Comparison of ENCODE assay signal across 12 cellular contexts in the genomic region with DNA sequence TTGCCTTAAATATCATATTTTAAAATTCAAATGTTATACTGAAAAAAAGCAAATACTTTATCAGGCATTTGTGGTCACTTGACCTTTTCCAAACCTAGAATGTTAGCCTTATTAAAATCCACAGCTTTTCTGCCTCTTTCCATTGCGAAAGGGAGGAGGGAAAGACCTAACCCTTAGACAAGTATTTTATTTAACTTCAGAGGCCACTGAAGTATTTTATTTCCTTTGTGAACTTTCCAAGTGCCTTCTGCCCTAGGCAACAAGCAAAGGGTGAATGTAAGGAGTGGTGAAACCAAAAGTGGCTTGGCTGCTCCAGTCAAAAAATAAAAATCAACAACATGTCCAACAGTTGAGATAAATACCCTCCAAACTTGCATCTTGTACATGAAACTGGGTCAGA.
"Had no signal": no experiment of that assay in that cellular context is flagged by ENCODE, and none has a peak within 500 bp of the region (broad histone marks: within the 10 kb centered on the region; RNA-seq: fewer than 3 reads in every experiment).

No MANE protein-coding gene starts in this region.

- DNase-seq: activated CD4-positive, alpha-beta T cell treated with anti-CD3 and anti-CD28 coated beads, Interleukin-2, amount 50 U/mL, for 48 hours; activated CD8-positive, alpha-beta memory T cell treated with anti-CD3 and anti-CD28 coated beads, Interleukin-2, amount 10 ng/mL, durations not matched to agents 7 days and 5 days; activated effector memory CD4-positive, alpha-beta T cell treated with Interleukin-2 at 50 U/mL for 16 hours; activated T-cell treated with anti-CD3 and anti-CD28 coated beads, Interleukin-2, amount 50 U/mL, for 24 hours; amygdala; effector memory CD8-positive, alpha-beta T cell; left ventricle myocardium inferior; pancreas; SW 1271; tibial artery had no signal

- H3K36me3 ChIP-seq: left ventricle myocardium inferior, pancreas, tibial artery had no signal

- H3K27me3 ChIP-seq: pancreas, tibial artery had no signal

- H3K9me3 ChIP-seq: left ventricle myocardium inferior, pancreas, tibial artery had no signal

- H3K4me3 ChIP-seq: left ventricle myocardium inferior, pancreas, tibial artery had no signal

- ATAC-seq: activated CD4-positive, CD25-positive, alpha-beta regulatory T cell treated with anti-CD3 and anti-CD28 coated beads, Interleukin-2, amount 50 U/mL, for 24 hours; activated CD8-positive, alpha-beta memory T cell treated with anti-CD3 and anti-CD28 coated beads, Interleukin-2, amount 10 ng/mL, durations not matched to agents 7 days and 5 days; effector memory CD8-positive, alpha-beta T cell; pancreas had no signal

- H3K4me1 ChIP-seq: pancreas, tibial artery had no signal

- FAIRE-seq: keratinocyte, pancreas had no signal

- H3K27ac ChIP-seq: left ventricle myocardium inferior, pancreas, tibial artery had no signal
